Comparison of ENCODE assay signal across 1 cellular context in the genomic region with DNA sequence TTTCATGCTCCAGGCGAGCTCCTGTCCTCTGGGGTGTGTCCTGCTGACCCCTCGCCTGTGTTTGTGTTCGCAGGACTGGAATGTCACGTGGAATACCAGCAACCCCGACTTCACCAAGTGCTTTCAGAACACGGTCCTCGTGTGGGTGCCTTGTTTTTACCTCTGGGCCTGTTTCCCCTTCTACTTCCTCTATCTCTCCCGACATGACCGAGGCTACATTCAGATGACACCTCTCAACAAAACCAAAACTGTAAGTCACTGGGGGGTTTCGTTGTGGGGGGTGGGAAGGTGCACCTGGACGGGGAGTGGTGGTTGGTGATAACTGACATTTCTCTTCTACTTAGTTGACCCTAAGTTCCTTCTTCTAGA.
A peak's percentile ranks its signal among the peaks of the same experiment; 100 is the strongest.
TF ChIP-seq lines count a peak whose summit lies in the region.

No MANE protein-coding gene starts in this region.

TF ChIP-seq in GM12878, 131 proteins besides CTCF, POLR2A, EP300 and RAD21 (continued from another document and continues in another):
- TF ChIP-seq, protein P1, sequence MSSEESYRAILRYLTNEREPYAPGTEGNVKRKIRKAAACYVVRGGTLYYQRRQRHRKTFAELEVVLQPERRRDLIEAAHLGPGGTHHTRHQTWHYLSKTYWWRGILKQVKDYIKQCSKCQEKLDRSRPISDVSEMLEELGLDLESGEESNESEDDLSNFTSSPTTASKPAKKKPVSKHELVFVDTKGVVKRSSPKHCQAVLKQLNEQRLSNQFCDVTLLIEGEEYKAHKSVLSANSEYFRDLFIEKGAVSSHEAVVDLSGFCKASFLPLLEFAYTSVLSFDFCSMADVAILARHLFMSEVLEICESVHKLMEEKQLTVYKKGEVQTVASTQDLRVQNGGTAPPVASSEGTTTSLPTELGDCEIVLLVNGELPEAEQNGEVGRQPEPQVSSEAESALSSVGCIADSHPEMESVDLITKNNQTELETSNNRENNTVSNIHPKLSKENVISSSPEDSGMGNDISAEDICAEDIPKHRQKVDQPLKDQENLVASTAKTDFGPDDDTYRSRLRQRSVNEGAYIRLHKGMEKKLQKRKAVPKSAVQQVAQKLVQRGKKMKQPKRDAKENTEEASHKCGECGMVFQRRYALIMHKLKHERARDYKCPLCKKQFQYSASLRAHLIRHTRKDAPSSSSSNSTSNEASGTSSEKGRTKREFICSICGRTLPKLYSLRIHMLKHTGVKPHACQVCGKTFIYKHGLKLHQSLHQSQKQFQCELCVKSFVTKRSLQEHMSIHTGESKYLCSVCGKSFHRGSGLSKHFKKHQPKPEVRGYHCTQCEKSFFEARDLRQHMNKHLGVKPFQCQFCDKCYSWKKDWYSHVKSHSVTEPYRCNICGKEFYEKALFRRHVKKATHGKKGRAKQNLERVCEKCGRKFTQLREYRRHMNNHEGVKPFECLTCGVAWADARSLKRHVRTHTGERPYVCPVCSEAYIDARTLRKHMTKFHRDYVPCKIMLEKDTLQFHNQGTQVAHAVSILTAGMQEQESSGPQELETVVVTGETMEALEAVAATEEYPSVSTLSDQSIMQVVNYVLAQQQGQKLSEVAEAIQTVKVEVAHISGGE (CRISPR knock-in tag; IDR thresholded peaks at IDR 0.05): no peak
- TF ChIP-seq FOXK2 (IDR thresholded peaks at IDR 0.05) (no peak), MTA2 (IDR thresholded peaks at IDR 0.05; ENCODE audit: low read depth) (peak; percentile 19; the same call in 1 of the 2 replicates), POLR2AphosphoS2 (IDR thresholded peaks at IDR 0.05; ENCODE audit: low read depth, low read length) (no peak), IKZF1 (conservative IDR thresholded peaks at IDR 0.05) (no peak; the same call in 1 of the 2 replicates), MYB (IDR thresholded peaks at IDR 0.05; ENCODE audit: borderline replicate concordance, low read depth, low read length) (0 out of 2 replicates have a peak, but pooled peaks have one; percentile 44), MTA3 (IDR thresholded peaks at IDR 0.05; ENCODE audit: borderline replicate concordance, low read length) (peak; percentile 39; the same call in 1 of the 2 replicates), STAT3 (IDR thresholded peaks at IDR 0.05; ENCODE audit: low read depth, low read length) (no peak), ZNF384 (IDR thresholded peaks at IDR 0.05; ENCODE audit: borderline replicate concordance, low read depth, low read length) (no peak), SREBF2 (IDR thresholded peaks at IDR 0.05; ENCODE audit: low read length) (no peak), HDAC2 (IDR thresholded peaks at IDR 0.05) (no peak), SRF (IDR thresholded peaks at IDR 0.05; ENCODE audit: low read depth in 2 of 2, low read length in 2 of 2) (no peak), JUNB (IDR thresholded peaks at IDR 0.05) (no peak), ZNF207 (IDR thresholded peaks at IDR 0.05; ENCODE audit: borderline replicate concordance) (no peak), LARP7 (IDR thresholded peaks at IDR 0.05) (no peak), BCL11A (IDR thresholded peaks at IDR 0.05; ENCODE audit: low read depth, low read length) (0 out of 2 replicates have a peak, but pooled peaks have one; percentile 33), YY1 (IDR thresholded peaks at IDR 0.05; ENCODE audit: low read depth, low read length) (peak; percentile 52; the same call in 1 of the 2 replicates), NBN (IDR thresholded peaks at IDR 0.05) (no peak), WRNIP1 (IDR thresholded peaks at IDR 0.05; ENCODE audit: borderline replicate concordance, low read depth, low read length) (no peak)
- TF ChIP-seq, protein P2, sequence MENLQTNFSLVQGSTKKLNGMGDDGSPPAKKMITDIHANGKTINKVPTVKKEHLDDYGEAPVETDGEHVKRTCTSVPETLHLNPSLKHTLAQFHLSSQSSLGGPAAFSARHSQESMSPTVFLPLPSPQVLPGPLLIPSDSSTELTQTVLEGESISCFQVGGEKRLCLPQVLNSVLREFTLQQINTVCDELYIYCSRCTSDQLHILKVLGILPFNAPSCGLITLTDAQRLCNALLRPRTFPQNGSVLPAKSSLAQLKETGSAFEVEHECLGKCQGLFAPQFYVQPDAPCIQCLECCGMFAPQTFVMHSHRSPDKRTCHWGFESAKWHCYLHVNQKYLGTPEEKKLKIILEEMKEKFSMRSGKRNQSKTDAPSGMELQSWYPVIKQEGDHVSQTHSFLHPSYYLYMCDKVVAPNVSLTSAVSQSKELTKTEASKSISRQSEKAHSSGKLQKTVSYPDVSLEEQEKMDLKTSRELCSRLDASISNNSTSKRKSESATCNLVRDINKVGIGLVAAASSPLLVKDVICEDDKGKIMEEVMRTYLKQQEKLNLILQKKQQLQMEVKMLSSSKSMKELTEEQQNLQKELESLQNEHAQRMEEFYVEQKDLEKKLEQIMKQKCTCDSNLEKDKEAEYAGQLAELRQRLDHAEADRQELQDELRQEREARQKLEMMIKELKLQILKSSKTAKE (IDR thresholded peaks at IDR 0.05; ENCODE audit: low read depth, poor library complexity, severe bottlenecking): no peak
- TF ChIP-seq, protein P3, sequence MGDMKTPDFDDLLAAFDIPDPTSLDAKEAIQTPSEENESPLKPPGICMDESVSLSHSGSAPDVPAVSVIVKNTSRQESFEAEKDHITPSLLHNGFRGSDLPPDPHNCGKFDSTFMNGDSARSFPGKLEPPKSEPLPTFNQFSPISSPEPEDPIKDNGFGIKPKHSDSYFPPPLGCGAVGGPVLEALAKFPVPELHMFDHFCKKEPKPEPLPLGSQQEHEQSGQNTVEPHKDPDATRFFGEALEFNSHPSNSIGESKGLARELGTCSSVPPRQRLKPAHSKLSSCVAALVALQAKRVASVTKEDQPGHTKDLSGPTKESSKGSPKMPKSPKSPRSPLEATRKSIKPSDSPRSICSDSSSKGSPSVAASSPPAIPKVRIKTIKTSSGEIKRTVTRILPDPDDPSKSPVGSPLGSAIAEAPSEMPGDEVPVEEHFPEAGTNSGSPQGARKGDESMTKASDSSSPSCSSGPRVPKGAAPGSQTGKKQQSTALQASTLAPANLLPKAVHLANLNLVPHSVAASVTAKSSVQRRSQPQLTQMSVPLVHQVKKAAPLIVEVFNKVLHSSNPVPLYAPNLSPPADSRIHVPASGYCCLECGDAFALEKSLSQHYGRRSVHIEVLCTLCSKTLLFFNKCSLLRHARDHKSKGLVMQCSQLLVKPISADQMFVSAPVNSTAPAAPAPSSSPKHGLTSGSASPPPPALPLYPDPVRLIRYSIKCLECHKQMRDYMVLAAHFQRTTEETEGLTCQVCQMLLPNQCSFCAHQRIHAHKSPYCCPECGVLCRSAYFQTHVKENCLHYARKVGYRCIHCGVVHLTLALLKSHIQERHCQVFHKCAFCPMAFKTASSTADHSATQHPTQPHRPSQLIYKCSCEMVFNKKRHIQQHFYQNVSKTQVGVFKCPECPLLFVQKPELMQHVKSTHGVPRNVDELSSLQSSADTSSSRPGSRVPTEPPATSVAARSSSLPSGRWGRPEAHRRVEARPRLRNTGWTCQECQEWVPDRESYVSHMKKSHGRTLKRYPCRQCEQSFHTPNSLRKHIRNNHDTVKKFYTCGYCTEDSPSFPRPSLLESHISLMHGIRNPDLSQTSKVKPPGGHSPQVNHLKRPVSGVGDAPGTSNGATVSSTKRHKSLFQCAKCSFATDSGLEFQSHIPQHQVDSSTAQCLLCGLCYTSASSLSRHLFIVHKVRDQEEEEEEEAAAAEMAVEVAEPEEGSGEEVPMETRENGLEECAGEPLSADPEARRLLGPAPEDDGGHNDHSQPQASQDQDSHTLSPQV (IDR thresholded peaks at IDR 0.05): no peak
- TF ChIP-seq, protein P4, sequence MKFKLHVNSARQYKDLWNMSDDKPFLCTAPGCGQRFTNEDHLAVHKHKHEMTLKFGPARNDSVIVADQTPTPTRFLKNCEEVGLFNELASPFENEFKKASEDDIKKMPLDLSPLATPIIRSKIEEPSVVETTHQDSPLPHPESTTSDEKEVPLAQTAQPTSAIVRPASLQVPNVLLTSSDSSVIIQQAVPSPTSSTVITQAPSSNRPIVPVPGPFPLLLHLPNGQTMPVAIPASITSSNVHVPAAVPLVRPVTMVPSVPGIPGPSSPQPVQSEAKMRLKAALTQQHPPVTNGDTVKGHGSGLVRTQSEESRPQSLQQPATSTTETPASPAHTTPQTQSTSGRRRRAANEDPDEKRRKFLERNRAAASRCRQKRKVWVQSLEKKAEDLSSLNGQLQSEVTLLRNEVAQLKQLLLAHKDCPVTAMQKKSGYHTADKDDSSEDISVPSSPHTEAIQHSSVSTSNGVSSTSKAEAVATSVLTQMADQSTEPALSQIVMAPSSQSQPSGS (IDR thresholded peaks at IDR 0.05; ENCODE audit: low read length): peak; percentile 63; the same call in 1 of the 2 replicates
- TF ChIP-seq, protein P5, sequence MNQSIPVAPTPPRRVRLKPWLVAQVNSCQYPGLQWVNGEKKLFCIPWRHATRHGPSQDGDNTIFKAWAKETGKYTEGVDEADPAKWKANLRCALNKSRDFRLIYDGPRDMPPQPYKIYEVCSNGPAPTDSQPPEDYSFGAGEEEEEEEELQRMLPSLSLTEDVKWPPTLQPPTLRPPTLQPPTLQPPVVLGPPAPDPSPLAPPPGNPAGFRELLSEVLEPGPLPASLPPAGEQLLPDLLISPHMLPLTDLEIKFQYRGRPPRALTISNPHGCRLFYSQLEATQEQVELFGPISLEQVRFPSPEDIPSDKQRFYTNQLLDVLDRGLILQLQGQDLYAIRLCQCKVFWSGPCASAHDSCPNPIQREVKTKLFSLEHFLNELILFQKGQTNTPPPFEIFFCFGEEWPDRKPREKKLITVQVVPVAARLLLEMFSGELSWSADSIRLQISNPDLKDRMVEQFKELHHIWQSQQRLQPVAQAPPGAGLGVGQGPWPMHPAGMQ (IDR thresholded peaks at IDR 0.05; ENCODE audit: borderline replicate concordance): no peak
- TF ChIP-seq, protein P6, sequence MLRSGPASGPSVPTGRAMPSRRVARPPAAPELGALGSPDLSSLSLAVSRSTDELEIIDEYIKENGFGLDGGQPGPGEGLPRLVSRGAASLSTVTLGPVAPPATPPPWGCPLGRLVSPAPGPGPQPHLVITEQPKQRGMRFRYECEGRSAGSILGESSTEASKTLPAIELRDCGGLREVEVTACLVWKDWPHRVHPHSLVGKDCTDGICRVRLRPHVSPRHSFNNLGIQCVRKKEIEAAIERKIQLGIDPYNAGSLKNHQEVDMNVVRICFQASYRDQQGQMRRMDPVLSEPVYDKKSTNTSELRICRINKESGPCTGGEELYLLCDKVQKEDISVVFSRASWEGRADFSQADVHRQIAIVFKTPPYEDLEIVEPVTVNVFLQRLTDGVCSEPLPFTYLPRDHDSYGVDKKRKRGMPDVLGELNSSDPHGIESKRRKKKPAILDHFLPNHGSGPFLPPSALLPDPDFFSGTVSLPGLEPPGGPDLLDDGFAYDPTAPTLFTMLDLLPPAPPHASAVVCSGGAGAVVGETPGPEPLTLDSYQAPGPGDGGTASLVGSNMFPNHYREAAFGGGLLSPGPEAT (IDR thresholded peaks at IDR 0.05; ENCODE audit: low read depth): peak; percentile 12; the same call in 1 of the 2 replicates
- TF ChIP-seq, protein P7, sequence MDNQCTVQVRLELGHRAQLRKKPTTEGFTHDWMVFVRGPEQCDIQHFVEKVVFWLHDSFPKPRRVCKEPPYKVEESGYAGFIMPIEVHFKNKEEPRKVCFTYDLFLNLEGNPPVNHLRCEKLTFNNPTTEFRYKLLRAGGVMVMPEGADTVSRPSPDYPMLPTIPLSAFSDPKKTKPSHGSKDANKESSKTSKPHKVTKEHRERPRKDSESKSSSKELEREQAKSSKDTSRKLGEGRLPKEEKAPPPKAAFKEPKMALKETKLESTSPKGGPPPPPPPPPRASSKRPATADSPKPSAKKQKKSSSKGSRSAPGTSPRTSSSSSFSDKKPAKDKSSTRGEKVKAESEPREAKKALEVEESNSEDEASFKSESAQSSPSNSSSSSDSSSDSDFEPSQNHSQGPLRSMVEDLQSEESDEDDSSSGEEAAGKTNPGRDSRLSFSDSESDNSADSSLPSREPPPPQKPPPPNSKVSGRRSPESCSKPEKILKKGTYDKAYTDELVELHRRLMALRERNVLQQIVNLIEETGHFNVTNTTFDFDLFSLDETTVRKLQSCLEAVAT (IDR thresholded peaks at IDR 0.05): no peak
- TF ChIP-seq, protein P8, sequence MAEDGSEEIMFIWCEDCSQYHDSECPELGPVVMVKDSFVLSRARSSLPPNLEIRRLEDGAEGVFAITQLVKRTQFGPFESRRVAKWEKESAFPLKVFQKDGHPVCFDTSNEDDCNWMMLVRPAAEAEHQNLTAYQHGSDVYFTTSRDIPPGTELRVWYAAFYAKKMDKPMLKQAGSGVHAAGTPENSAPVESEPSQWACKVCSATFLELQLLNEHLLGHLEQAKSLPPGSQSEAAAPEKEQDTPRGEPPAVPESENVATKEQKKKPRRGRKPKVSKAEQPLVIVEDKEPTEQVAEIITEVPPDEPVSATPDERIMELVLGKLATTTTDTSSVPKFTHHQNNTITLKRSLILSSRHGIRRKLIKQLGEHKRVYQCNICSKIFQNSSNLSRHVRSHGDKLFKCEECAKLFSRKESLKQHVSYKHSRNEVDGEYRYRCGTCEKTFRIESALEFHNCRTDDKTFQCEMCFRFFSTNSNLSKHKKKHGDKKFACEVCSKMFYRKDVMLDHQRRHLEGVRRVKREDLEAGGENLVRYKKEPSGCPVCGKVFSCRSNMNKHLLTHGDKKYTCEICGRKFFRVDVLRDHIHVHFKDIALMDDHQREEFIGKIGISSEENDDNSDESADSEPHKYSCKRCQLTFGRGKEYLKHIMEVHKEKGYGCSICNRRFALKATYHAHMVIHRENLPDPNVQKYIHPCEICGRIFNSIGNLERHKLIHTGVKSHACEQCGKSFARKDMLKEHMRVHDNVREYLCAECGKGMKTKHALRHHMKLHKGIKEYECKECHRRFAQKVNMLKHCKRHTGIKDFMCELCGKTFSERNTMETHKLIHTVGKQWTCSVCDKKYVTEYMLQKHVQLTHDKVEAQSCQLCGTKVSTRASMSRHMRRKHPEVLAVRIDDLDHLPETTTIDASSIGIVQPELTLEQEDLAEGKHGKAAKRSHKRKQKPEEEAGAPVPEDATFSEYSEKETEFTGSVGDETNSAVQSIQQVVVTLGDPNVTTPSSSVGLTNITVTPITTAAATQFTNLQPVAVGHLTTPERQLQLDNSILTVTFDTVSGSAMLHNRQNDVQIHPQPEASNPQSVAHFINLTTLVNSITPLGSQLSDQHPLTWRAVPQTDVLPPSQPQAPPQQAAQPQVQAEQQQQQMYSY (CRISPR knock-in tag; IDR thresholded peaks at IDR 0.05): no peak
- TF ChIP-seq, protein P9, sequence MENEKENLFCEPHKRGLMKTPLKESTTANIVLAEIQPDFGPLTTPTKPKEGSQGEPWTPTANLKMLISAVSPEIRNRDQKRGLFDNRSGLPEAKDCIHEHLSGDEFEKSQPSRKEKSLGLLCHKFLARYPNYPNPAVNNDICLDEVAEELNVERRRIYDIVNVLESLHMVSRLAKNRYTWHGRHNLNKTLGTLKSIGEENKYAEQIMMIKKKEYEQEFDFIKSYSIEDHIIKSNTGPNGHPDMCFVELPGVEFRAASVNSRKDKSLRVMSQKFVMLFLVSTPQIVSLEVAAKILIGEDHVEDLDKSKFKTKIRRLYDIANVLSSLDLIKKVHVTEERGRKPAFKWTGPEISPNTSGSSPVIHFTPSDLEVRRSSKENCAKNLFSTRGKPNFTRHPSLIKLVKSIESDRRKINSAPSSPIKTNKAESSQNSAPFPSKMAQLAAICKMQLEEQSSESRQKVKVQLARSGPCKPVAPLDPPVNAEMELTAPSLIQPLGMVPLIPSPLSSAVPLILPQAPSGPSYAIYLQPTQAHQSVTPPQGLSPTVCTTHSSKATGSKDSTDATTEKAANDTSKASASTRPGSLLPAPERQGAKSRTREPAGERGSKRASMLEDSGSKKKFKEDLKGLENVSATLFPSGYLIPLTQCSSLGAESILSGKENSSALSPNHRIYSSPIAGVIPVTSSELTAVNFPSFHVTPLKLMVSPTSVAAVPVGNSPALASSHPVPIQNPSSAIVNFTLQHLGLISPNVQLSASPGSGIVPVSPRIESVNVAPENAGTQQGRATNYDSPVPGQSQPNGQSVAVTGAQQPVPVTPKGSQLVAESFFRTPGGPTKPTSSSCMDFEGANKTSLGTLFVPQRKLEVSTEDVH (IDR thresholded peaks at IDR 0.05; ENCODE audit: low read depth, partially characterized antibody): no peak
- TF ChIP-seq, protein P10, sequence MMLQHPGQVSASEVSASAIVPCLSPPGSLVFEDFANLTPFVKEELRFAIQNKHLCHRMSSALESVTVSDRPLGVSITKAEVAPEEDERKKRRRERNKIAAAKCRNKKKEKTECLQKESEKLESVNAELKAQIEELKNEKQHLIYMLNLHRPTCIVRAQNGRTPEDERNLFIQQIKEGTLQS (IDR thresholded peaks at IDR 0.05; ENCODE audit: borderline replicate concordance, extremely low read depth, low read depth, low read length): no peak
